ENCODE assay signal across 8 cellular contexts in genomic region chr7:76358053-76358477, GRCh38. TPM values are rescaled to one million over a fixed set of nuclear protein-coding genes. Genes with fewer than 3 reads are reported as not detected.
DNase-seq lines count a peak whose midpoint lies in the region; ATAC-seq, FAIRE-seq and TF ChIP-seq lines count a peak whose summit lies in the region.

No MANE protein-coding gene starts in this region.

- TF ChIP-seq CTCF in Panc1 (IDR thresholded peaks at IDR 0.05): no peak
- TF ChIP-seq CTCF in pancreas (IDR thresholded peaks at IDR 0.05): no peak

- H3K27me3 ChIP-seq in Panc1 (ENCODE audit: control insufficient read depth, insufficient read depth, low read length) (no peaks in the 10 kb centered on the region), pancreas (no peaks in the 10 kb centered on the region)

- no peaks in the 10 kb centered on the region for H3K9me3 ChIP-seq in Panc1 (ENCODE audit: control insufficient read depth, insufficient read depth, low read depth, low read length)
- H3K9me3 ChIP-seq in pancreas: no peaks in the 10 kb centered on the region

- CTCF ChIA-PET in Panc1 (lab: Charles Lee): no interaction called here

- in situ Hi-C loops in Panc1 (cut with HindIII; ENCODE audit: low pct_unique_long_range_greater_than_20kb, low sequenced_read_pairs): no loop called here

- peaks cover 19% of the 10 kb centered on the region for H3K36me3 ChIP-seq in Panc1 (ENCODE audit: control insufficient read depth, insufficient read depth, low read length)
- H3K36me3 ChIP-seq in pancreas: no peaks in the 10 kb centered on the region

- POLR2A ChIA-PET in Panc1 (lab: Charles Lee): interaction anchor here (0.6 kb wide), 1 partner anchor 56 kb away, joined by 3 read pairs; no protein-coding TSS in a partner anchor

- BruUV-seq in Panc1 (replicated peaks; lab: Mats Ljungman, UMichigan): no TSS peak

- no peak for FAIRE-seq in pancreas (lab: Jason Lieb, UNC)
- FAIRE-seq in urothelium cell line (lab: Jason Lieb, UNC): no peak

- H3K4me3 ChIP-seq in Panc1 (ENCODE audit: low read depth in 2 of 2, low read length in 2 of 2) (peak overlapping the region; percentile 87 to 99), pancreas (peak overlapping the region; percentile 71 to 95 (median 95))

- DNase-seq in AG20443 (ENCODE audit: low spot score): peak; percentile 47
- no peak for DNase-seq in Panc1 (ENCODE audit: low read depth, low spot score)
- peak; percentile 65 for DNase-seq in activated naive CD4-positive, alpha-beta T cell treated with Interleukin-2 at 50 U/mL for 16 hours
- peak; percentile 60 to 92 (median 82) for DNase-seq in head of caudate nucleus
- DNase-seq in pancreas: peak in 5 of 6 donors; percentile 37 to 82 (median 75)
- DNase-seq in urothelium cell line (ENCODE audit: low spot score): peak; percentile 35

- peak overlapping the region; percentile 96 for H3K27ac ChIP-seq in Panc1 (ENCODE audit: low read length)
- H3K27ac ChIP-seq in pancreas: peak overlapping the region; percentile 98 to 100 (median 99)

- intact Hi-C loops in Panc1 (cut with micrococcal nuclease; ENCODE audit: unreplicated experiment): no loop called here
- intact Hi-C loops in head of caudate nucleus (cut with DNase I): loop anchor here (2.0 kb wide), 1 partner anchor 39 kb away; no protein-coding TSS in a partner anchor
- intact Hi-C loops in pancreas (cut with DNase I): loop anchor here in 1 of 3 donors (5.0 kb wide), 1 partner anchor 36 kb away; no protein-coding TSS in a partner anchor

- ATAC-seq in GM18909 (IDR thresholded peaks at IDR 0.05; ENCODE audit: poor library complexity, unreplicated experiment) (peak; percentile 34), HG03175 (IDR thresholded peaks at IDR 0.05; ENCODE audit: unreplicated experiment) (peak; percentile 26), Panc1 (peak; percentile 15; the same call in 1 of the 2 replicates), pancreas (peak; percentile 9 to 49 (median 26))

- H3K4me1 ChIP-seq in Panc1 (ENCODE audit: control insufficient read depth, insufficient read depth, low read length) (peaks cover 25% of the 10 kb centered on the region), pancreas (peaks cover 5 to 28% (median 16%) of the 10 kb centered on the region in 3 donors)

- WGBS in pancreas, 2 donors: 0 to 1% methylated on average over 23 to 24 of the region's 24 CpGs

RNA-seq across cellular contexts. Expression of gene YWHAG, which starts 0.7 kb away (rescaled TPM):
- total RNA-seq in Panc1 (2021; ENCODE audit: unreplicated experiment) (210 TPM), pancreas (10 to 100 TPM; 23.3 to 55.7 (median 38.9) TPM)
- polyA plus RNA-seq in Panc1 (2012; ENCODE audit: insufficient read length): 172 TPM
- 10 to 100 TPM; 15.7 to 30.9 TPM for polyA plus RNA-seq in pancreas

RNA-seq across cellular contexts. Expression of gene SSC4D, which starts 51.4 kb away (rescaled TPM):
- total RNA-seq in Panc1 (2021; ENCODE audit: unreplicated experiment) (1.6 TPM), pancreas (1 to 10 TPM in 5 of 6 donors, under 1 TPM in 1; 0.79 to 3.6 (median 2.2) TPM)
- polyA plus RNA-seq in Panc1 (2012; ENCODE audit: insufficient read length): 2.3 TPM
- polyA plus RNA-seq in pancreas: 10 to 100 TPM in 1 of 2 donors, 1 to 10 TPM in 1; 8.8 to 10.3 TPM

RNA-seq across cellular contexts. Expression of gene HSPB1, which starts 55.6 kb away (rescaled TPM):
- total RNA-seq in Panc1 (2021; ENCODE audit: unreplicated experiment): 422 TPM
- 1,072 TPM for polyA plus RNA-seq in Panc1 (2012; ENCODE audit: insufficient read length)
- 100 to 1,000 TPM; 106 to 752 (median 138) TPM for total RNA-seq in pancreas
- 100 to 1,000 TPM; 160 to 642 TPM for polyA plus RNA-seq in pancreas
